In genomic region chr2:54115284-54116137, GRCh38 we compare ENCODE assay signal across 8 cellular contexts. TPM values are rescaled to one million over a fixed set of nuclear protein-coding genes. Genes with fewer than 3 reads are reported as not detected.
DNase-seq lines count a peak whose midpoint lies in the region; ATAC-seq and TF ChIP-seq lines count a peak whose summit lies in the region.

Gene ACYP2, plus strand, starts transcription at chr2:54115615.

- peaks cover 16% of the 10 kb centered on the region for H3K4me1 Mint-ChIP-seq in T-helper 1 cell treated with Interleukin-12 subunit alpha and Interleukin-12 subunit beta and Interleukin-4 antibody, amounts not matched to agents 30 μg/mL and 1 μg/mL, for 36 hours (ENCODE audit: low read depth)

- H3K4me3 ChIP-seq in left ventricle myocardium inferior (peak within 1 kb of the TSS; percentile 75), prostate gland (peak within 1 kb of the TSS; percentile 71 to 80)

- peaks cover 23% of the 10 kb centered on the region for H3K36me3 Mint-ChIP-seq in T-helper 1 cell treated with Interleukin-12 subunit alpha and Interleukin-12 subunit beta and Interleukin-4 antibody, amounts not matched to agents 30 μg/mL and 1 μg/mL, for 36 hours (ENCODE audit: low read depth)

- H3K27me3 ChIP-seq in left ventricle myocardium inferior (ENCODE audit: low read depth): no peaks in the 10 kb centered on the region
- H3K27me3 ChIP-seq in prostate gland (replicated peaks; ENCODE audit: insufficient read depth): no peaks in the 10 kb centered on the region

- H3K36me3 ChIP-seq in left ventricle myocardium inferior (peaks cover under 1% of the 10 kb centered on the region), prostate gland (no peaks in the 10 kb centered on the region)

- peak within 1 kb of the TSS; percentile 94 for H3K4me3 Mint-ChIP-seq in T-helper 1 cell treated with Interleukin-12 subunit alpha and Interleukin-12 subunit beta and Interleukin-4 antibody, amounts not matched to agents 30 μg/mL and 1 μg/mL, for 36 hours

- peak; percentile 47 for ATAC-seq in GM18499 (IDR thresholded peaks at IDR 0.05; ENCODE audit: insufficient read depth, unreplicated experiment)
- ATAC-seq in HG02938 (IDR thresholded peaks at IDR 0.05; ENCODE audit: unreplicated experiment): peak; percentile 84

- intact Hi-C loops in left ventricle myocardium inferior (cut with micrococcal nuclease): no loop called here
- intact Hi-C loops in prostate gland (cut with DNase I): loop anchor here (5.0 kb wide), 1 partner anchor 217 kb away; a partner anchor contains a TSS

- DNase-seq in NCI-H1694 treated with DMSO at 0.1 percent for 48 hours (lab: John Stamatoyannopoulos, UW) (peak; percentile 96), amniotic stem cell (lab: John Stamatoyannopoulos, UW) (peak; percentile 85), left ventricle myocardium inferior (peak; percentile 98), prostate gland (ENCODE audit: low spot score) (peak; percentile 93), ureter (ENCODE audit: low spot score) (peak; percentile 97)

- WGBS in prostate gland: under 1% methylated on average over 56 of the region's 57 CpGs

- H3K9me3 ChIP-seq in left ventricle myocardium inferior (replicated peaks) (peaks cover 7% of the 10 kb centered on the region), prostate gland (no peaks in the 10 kb centered on the region)

- peak; percentile 68 for TF ChIP-seq POLR2A in prostate gland (IDR thresholded peaks at IDR 0.05)

- peaks cover 5% of the 10 kb centered on the region for H3K27me3 Mint-ChIP-seq in T-helper 1 cell treated with Interleukin-12 subunit alpha and Interleukin-12 subunit beta and Interleukin-4 antibody, amounts not matched to agents 30 μg/mL and 1 μg/mL, for 36 hours (ENCODE audit: low read depth)

- TF ChIP-seq CTCF in left ventricle myocardium inferior (IDR thresholded peaks at IDR 0.05; ENCODE audit: borderline replicate concordance) (peak; percentile 34), prostate gland (IDR thresholded peaks at IDR 0.05) (peak in 3 of 4 experiments; percentile 7 to 38 (median 31))

- peak within 1 kb of the TSS; percentile 99 for H3K27ac Mint-ChIP-seq in T-helper 1 cell treated with Interleukin-12 subunit alpha and Interleukin-12 subunit beta and Interleukin-4 antibody, amounts not matched to agents 30 μg/mL and 1 μg/mL, for 36 hours

- peaks cover 21% of the 10 kb centered on the region for H3K9me3 Mint-ChIP-seq in T-helper 1 cell treated with Interleukin-12 subunit alpha and Interleukin-12 subunit beta and Interleukin-4 antibody, amounts not matched to agents 30 μg/mL and 1 μg/mL, for 36 hours

- H3K27ac ChIP-seq in left ventricle myocardium inferior (replicated peaks) (peak within 1 kb of the TSS; percentile 96), prostate gland (peak within 1 kb of the TSS; percentile 98 to 100)

- peaks cover 18% of the 10 kb centered on the region for H3K4me1 ChIP-seq in left ventricle myocardium inferior
- no peaks in the 10 kb centered on the region for H3K4me1 ChIP-seq in prostate gland (replicated peaks)

RNA-seq across cellular contexts. Expression of gene ACYP2, which starts in this region (rescaled TPM):
- total RNA-seq in left ventricle myocardium inferior (76.7 TPM), prostate gland (10 to 100 TPM; 30.6 to 39.7 TPM), ureter (22.9 TPM)

Comparison
In these comparisons a context has a peak if more than half of its experiments do, and no peak if none do; other contexts are left out.
1. Peak in every context shown above with its lines: DNase-seq, ATAC-seq, H3K4me3 ChIP-seq and H3K27ac ChIP-seq.